Comparison of ENCODE assay signal across 7 cellular contexts in genomic region chr5:28287021-28287420, GRCh38.
A peak's percentile ranks its signal among the peaks of the same experiment; 100 is the strongest.
DNase-seq lines count a peak whose midpoint lies in the region; ATAC-seq, FAIRE-seq and TF ChIP-seq lines count a peak whose summit lies in the region.
"Not testable (repeated sequence)": the region's sequence is repeated elsewhere in the genome, so short reads cannot be mapped to it uniquely, and the experiment has no call there.

No MANE protein-coding gene starts in this region.

- H3K79me2 ChIP-seq in PC-3 (ENCODE audit: low read length); H1 (ENCODE audit: control insufficient read depth in 1 of 2, insufficient read depth in 2 of 2, low read length in 2 of 2); neural progenitor cell (ENCODE audit: low read depth); smooth muscle cell (ENCODE audit: low read depth): not testable (repeated sequence)

- H3K4ac ChIP-seq in H1 (replicated peaks; ENCODE audit: insufficient read length, low read depth, low read length) = not testable (repeated sequence)

- CTCF ChIA-PET in PC-3 (lab: Charles Lee); H1 (lab: Charles Lee; ENCODE audit: partially characterized antibody): not testable (repeated sequence)

- not testable (repeated sequence) for H3K23me2 ChIP-seq in H1 (ENCODE audit: low read depth, low read length)

- not testable (repeated sequence) for H3K9me3 ChIP-seq in PC-3 (ENCODE audit: low read length); H1 (ENCODE audit: insufficient read depth in 2 of 2, low read depth in 1 of 2, low read length in 1 of 2); neural progenitor cell (ENCODE audit: low read depth); smooth muscle cell (replicated peaks; ENCODE audit: low read depth)

- not testable (repeated sequence) for H3K9ac ChIP-seq in PC-3 (ENCODE audit: low read length); H1 (replicated peaks in 1 of 4; ENCODE audit: extremely low read depth in 1 of 4, low read depth in 3 of 4, low read length in 3 of 4); neural progenitor cell; smooth muscle cell (ENCODE audit: low read depth)

- not testable (repeated sequence) for H2BK15ac ChIP-seq in H1 (ENCODE audit: low read length)

- not testable (repeated sequence) for H3K56ac ChIP-seq in H1 (replicated peaks; ENCODE audit: insufficient read length, low read depth, low read length)

- not testable (repeated sequence) for TF ChIP-seq EP300 in H1 (IDR thresholded peaks at IDR 0.05; ENCODE audit: borderline replicate concordance in 1 of 2, low read depth in 2 of 2, low read length in 2 of 2)

- not testable (repeated sequence) for H4K91ac ChIP-seq in H1 (replicated peaks; ENCODE audit: insufficient read length, low read length)

- not testable (repeated sequence) for H3K27ac Mint-ChIP-seq in neural progenitor cell

- not testable (repeated sequence) for ATAC-seq in PC-3

- not testable (repeated sequence) for H3K4me1 ChIP-seq in PC-3 (ENCODE audit: insufficient read depth, low read length); H1 (replicated peaks in 1 of 4; ENCODE audit: control insufficient read depth in 3 of 4, insufficient read depth in 4 of 4, low read length in 3 of 4); neural progenitor cell; smooth muscle cell (ENCODE audit: low read depth)

- H3K4me2 ChIP-seq in PC-3 (ENCODE audit: low read length) (peak overlapping the region; percentile 18; the same call in 1 of the 2 replicates), smooth muscle cell (peak overlapping the region; percentile 75)
- H3K4me2 ChIP-seq in H1 (ENCODE audit: insufficient read depth in 1 of 2, low read depth in 2 of 2, low read length in 2 of 2); neural progenitor cell: not testable (repeated sequence)

- not testable (repeated sequence) for H3K27me3 ChIP-seq in PC-3 (ENCODE audit: low read length); H1 (replicated peaks in 1 of 4; ENCODE audit: control insufficient read depth in 3 of 4, extremely low read depth in 1 of 4, insufficient read depth in 3 of 4, low read length in 3 of 4); neural progenitor cell; smooth muscle cell (ENCODE audit: low read depth)

- not testable (repeated sequence) for H3K27ac ChIP-seq in PC-3 (ENCODE audit: low read length); H1 (ENCODE audit: low read depth, low read length); neural progenitor cell; smooth muscle cell (ENCODE audit: low read depth)

- H3K4me3 Mint-ChIP-seq in neural progenitor cell = not testable (repeated sequence)

- H3K14ac ChIP-seq in H1 (ENCODE audit: insufficient read length) = not testable (repeated sequence)

- H3F3A ChIP-seq in PC-3 (ENCODE audit: low read length, unreplicated experiment); neural progenitor cell (ENCODE audit: low read depth); smooth muscle cell (ENCODE audit: low read depth): not testable (repeated sequence)

- not testable (repeated sequence) for H2BK12ac ChIP-seq in H1 (ENCODE audit: low read depth, low read length)

- H4K20me1 ChIP-seq in PC-3 (ENCODE audit: low read length); H1 (replicated peaks in 1 of 2; ENCODE audit: control insufficient read depth in 1 of 2, insufficient read depth in 2 of 2, low read length in 2 of 2); neural progenitor cell (ENCODE audit: low read depth); smooth muscle cell (ENCODE audit: low read depth): not testable (repeated sequence)

- not testable (repeated sequence) for H3K4me3 ChIP-seq in PC-3 (ENCODE audit: low read length); H1 (ENCODE audit: extremely low read depth in 1 of 4, insufficient read depth in 2 of 4, low read depth in 3 of 4, low read length in 4 of 4); neural progenitor cell
- peak overlapping the region; percentile 33 for H3K4me3 ChIP-seq in smooth muscle cell

- not testable (repeated sequence) for FAIRE-seq in H1 (lab: Jason Lieb, UNC)

- not testable (repeated sequence) for H3K18ac ChIP-seq in H1 (ENCODE audit: extremely low read depth, low read length)

- not testable (repeated sequence) for H4K8ac ChIP-seq in H1 (ENCODE audit: extremely low read depth, insufficient read depth, low read length)

- not testable (repeated sequence) for TF ChIP-seq CTCF in PC-3 (conservative IDR thresholded peaks at IDR 0.05; ENCODE audit: low read depth, low read length); H1 (IDR thresholded peaks at IDR 0.05; ENCODE audit: control extremely low read depth in 1 of 3, insufficient read depth in 1 of 3, low read depth in 1 of 3, low read length in 3 of 3); neural progenitor cell (IDR thresholded peaks at IDR 0.05); smooth muscle cell (IDR thresholded peaks at IDR 0.05; ENCODE audit: borderline replicate concordance, insufficient read depth, poor library complexity, severe bottlenecking)

- H4K5ac ChIP-seq in H1 (ENCODE audit: insufficient read length, low read depth, low read length) = not testable (repeated sequence)

- not testable (repeated sequence) for BruUV-seq in PC-3 (replicated peaks; lab: Mats Ljungman, UMichigan)

- H2BK5ac ChIP-seq in H1 (ENCODE audit: low read depth, low read length) = not testable (repeated sequence)

- DNase-seq in ELF-1 (ENCODE audit: low read depth, low spot score) = peak; percentile 40
- peak; percentile 4 for DNase-seq in M059J (ENCODE audit: low read depth)
- peak; percentile 4 for DNase-seq in PC-3
- DNase-seq in H1 (ENCODE audit: low read depth in 1 of 2, low spot score in 2 of 2); neural progenitor cell (ENCODE audit: low spot score); smooth muscle cell (lab: John Stamatoyannopoulos, UW; ENCODE audit: unreplicated experiment): not testable (repeated sequence)
- peak; percentile 12 for DNase-seq in left kidney (ENCODE audit: low read depth, low spot score)

- H2BK120ac ChIP-seq in H1 (replicated peaks; ENCODE audit: low read depth, low read length) = not testable (repeated sequence)

- TF ChIP-seq POLR2A in H1 (IDR thresholded peaks at IDR 0.05; ENCODE audit: control extremely low read depth in 1 of 2, low read depth in 2 of 2, low read length in 2 of 2) = not testable (repeated sequence)

- not testable (repeated sequence) for H3K23ac ChIP-seq in H1 (ENCODE audit: insufficient read length)

- H2BK20ac ChIP-seq in H1 (ENCODE audit: low read length) = not testable (repeated sequence)

- H3K36me3 ChIP-seq in PC-3 (ENCODE audit: low read depth, low read length); H1 (ENCODE audit: control insufficient read depth in 2 of 4, insufficient read depth in 4 of 4, low read length in 3 of 4); neural progenitor cell; smooth muscle cell (ENCODE audit: low read depth): not testable (repeated sequence)

- POLR2A ChIA-PET in PC-3 (lab: Charles Lee; ENCODE audit: unreplicated experiment); H1 (lab: Charles Lee; ENCODE audit: partially characterized antibody): not testable (repeated sequence)

- H3K4me1 Mint-ChIP-seq in neural progenitor cell = not testable (repeated sequence)

- WGBS in H1 (ENCODE audit: extremely low coverage in 1 of 2, insufficient coverage in 1 of 2, insufficient read length in 1 of 2, insufficient replicate concordance in 2 of 2, low coverage in 1 of 2, low lambda C conversion rate in 2 of 2, missing lambda C conversion rate in 1 of 2), 2 experiments = 92% methylated on average over 10 of the region's 10 CpGs; no CpG with 5 or more reads in 1 of the 2 experiments
- 21% methylated on average over 10 of the region's 10 CpGs for WGBS in smooth muscle cell (ENCODE audit: low lambda C conversion rate)

- H2AFZ ChIP-seq in PC-3 (ENCODE audit: low read length) (peak overlapping the region; percentile 58), H1 (ENCODE audit: low read length) (peak overlapping the region; percentile 43; the same call in 1 of the 2 replicates), neural progenitor cell (replicated peaks) (peak overlapping the region; percentile 30), smooth muscle cell (ENCODE audit: low read depth) (peak overlapping the region; percentile 81)

- intact Hi-C loops in PC-3 (cut with micrococcal nuclease) = not testable (repeated sequence)

- H3K9me2 ChIP-seq in PC-3 (replicated peaks; ENCODE audit: low read length) = not testable (repeated sequence)

- not testable (repeated sequence) for H3K9me3 Mint-ChIP-seq in neural progenitor cell

- H3K27me3 Mint-ChIP-seq in neural progenitor cell (ENCODE audit: insufficient read depth, low read depth) = not testable (repeated sequence)

- H3K79me1 ChIP-seq in H1 (ENCODE audit: low read depth, low read length) = not testable (repeated sequence)

- not testable (repeated sequence) for H2AK5ac ChIP-seq in H1 (ENCODE audit: low read depth, low read length)

- TF ChIP-seq RAD21 in H1 (IDR thresholded peaks at IDR 0.05 in 1 of 2, conservative IDR thresholded peaks at IDR 0.05 in 1 of 2; ENCODE audit: low read depth in 2 of 2, low read length in 2 of 2) = not testable (repeated sequence)

- H3K36me3 Mint-ChIP-seq in neural progenitor cell = not testable (repeated sequence)

Comparison
In these comparisons a context has a peak if more than half of its experiments do, and no peak if none do; other contexts are left out.
1. H2AFZ ChIP-seq: peak in every context shown above with its lines; median percentile 81 in smooth muscle cell; 58 in PC-3; 43 in H1; 30 in neural progenitor cell.